In genomic region chr10:69179743-69180524, GRCh38 we compare ENCODE assay signal across 1 cellular context.
A peak's percentile ranks its signal among the peaks of the same experiment; 100 is the strongest.
TF ChIP-seq lines count a peak whose summit lies in the region.

SUPV3L1 (plus strand) TSS chr10:69180234; CDS start chr10:69180292, 58 bp downstream.

TF ChIP-seq in K562, 482 proteins besides CTCF, POLR2A, EP300 and RAD21 (continued from another document):
- no peak for TF ChIP-seq ZBTB40 (IDR thresholded peaks at IDR 0.05)
- no peak for TF ChIP-seq ZBTB40 (CRISPR knock-in tag; IDR thresholded peaks at IDR 0.05)
- TF ChIP-seq, protein P1, sequence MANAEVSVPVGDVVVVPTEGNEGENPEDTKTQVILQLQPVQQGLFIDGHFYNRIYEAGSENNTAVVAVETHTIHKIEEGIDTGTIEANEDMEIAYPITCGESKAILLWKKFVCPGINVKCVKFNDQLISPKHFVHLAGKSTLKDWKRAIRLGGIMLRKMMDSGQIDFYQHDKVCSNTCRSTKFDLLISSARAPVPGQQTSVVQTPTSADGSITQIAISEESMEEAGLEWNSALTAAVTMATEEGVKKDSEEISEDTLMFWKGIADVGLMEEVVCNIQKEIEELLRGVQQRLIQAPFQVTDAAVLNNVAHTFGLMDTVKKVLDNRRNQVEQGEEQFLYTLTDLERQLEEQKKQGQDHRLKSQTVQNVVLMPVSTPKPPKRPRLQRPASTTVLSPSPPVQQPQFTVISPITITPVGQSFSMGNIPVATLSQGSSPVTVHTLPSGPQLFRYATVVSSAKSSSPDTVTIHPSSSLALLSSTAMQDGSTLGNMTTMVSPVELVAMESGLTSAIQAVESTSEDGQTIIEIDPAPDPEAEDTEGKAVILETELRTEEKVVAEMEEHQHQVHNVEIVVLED (CRISPR knock-in tag; IDR thresholded peaks at IDR 0.05), result peak; percentile 64
- TF ChIP-seq ATF7 (IDR thresholded peaks at IDR 0.05), result peak; percentile 95
- 0 out of 2 replicates have a peak, but pooled peaks have one; percentile 39 for TF ChIP-seq ZBTB7A (IDR thresholded peaks at IDR 0.05; ENCODE audit: borderline replicate concordance, control insufficient read depth, low read depth, low read length)
- TF ChIP-seq SIX5 (IDR thresholded peaks at IDR 0.05; ENCODE audit: borderline replicate concordance in 1 of 2, insufficient read depth in 1 of 2, low read depth in 1 of 2, low read length in 2 of 2), result peak; percentile 50 to 60; a peak in 3 of 4 replicates
- TF ChIP-seq ZNF121 (CRISPR knock-in tag; conservative IDR thresholded peaks at IDR 0.05), result no peak
- TF ChIP-seq MYNN (IDR thresholded peaks at IDR 0.05), result peak; percentile 47; the same call in 1 of the 2 replicates
- no peak for TF ChIP-seq MYNN (CRISPR knock-in tag; IDR thresholded peaks at IDR 0.05)
- TF ChIP-seq SREBF1 (IDR thresholded peaks at IDR 0.05; ENCODE audit: borderline replicate concordance, low read depth, low read length), result peak; percentile 86; the same call in 1 of the 2 replicates
- no peak; the same call in none of the 2 replicates for TF ChIP-seq TCF3 (CRISPR knock-in tag; IDR thresholded peaks at IDR 0.05)
- peak; percentile 100 for TF ChIP-seq MTA1 (IDR thresholded peaks at IDR 0.05; ENCODE audit: borderline replicate concordance)
- TF ChIP-seq FOS (IDR thresholded peaks at IDR 0.05; ENCODE audit: extremely low read depth, insufficient read length), result no peak
- TF ChIP-seq GABPB2 (CRISPR knock-in tag; conservative IDR thresholded peaks at IDR 0.05), result peak; percentile 55; the same call in 1 of the 2 replicates
- no peak for TF ChIP-seq FOXJ3 (CRISPR knock-in tag; IDR thresholded peaks at IDR 0.05)
- no peak for TF ChIP-seq ARID2 (IDR thresholded peaks at IDR 0.05)
- peak; percentile 67; the same call in 1 of the 2 replicates for TF ChIP-seq MEF2D (tag; conservative IDR thresholded peaks at IDR 0.05; ENCODE audit: low read depth)
- TF ChIP-seq NFYB (IDR thresholded peaks at IDR 0.05; ENCODE audit: extremely low read depth, insufficient read length), result no peak
